32 cellular contexts compared by ENCODE assay signal in the genomic region with DNA sequence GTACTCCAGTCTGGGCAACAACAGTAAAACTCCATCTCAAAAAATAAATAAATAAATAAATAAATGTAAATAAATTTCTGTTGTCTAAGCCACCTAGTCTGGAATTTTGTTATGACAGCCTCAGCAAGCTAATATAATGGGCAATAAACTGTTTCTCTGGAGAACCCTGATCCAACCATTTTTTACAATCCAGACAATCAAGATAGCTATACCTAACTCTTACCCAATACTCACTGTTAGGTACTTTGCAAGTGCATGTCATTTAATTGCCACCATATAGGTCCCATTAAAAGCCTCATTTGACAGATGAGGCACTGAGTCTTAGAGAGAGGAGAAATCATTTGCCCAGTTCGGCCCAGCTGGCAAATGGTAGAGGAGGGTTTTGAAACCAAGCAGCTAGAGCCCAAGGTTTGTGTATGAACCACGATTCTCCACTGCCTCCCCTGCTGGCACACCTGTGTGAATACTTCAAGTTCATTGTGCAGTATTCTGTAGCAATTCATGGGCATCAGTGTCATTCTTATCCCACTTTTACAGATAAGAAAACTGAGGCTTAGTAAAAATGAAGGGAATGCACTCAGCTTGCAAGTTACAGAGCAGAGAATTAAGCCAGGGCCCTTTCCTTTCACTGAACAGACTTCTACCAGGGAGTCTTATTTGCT.
DNase-seq lines count a peak whose midpoint lies in the region; ATAC-seq, FAIRE-seq and TF ChIP-seq lines count a peak whose summit lies in the region.
"Had no signal": no experiment of that assay in that cellular context is flagged by ENCODE, and none has a peak within 500 bp of the region (broad histone marks: within the 10 kb centered on the region; RNA-seq: fewer than 3 reads in every experiment).

No MANE protein-coding gene starts in this region.

- FAIRE-seq in GM12878 (lab: Jason Lieb, UNC): no peak

- TF ChIP-seq CTCF in breast epithelium (IDR thresholded peaks at IDR 0.05): no peak
- TF ChIP-seq CTCF in MM.1S (IDR thresholded peaks at IDR 0.05; ENCODE audit: low read length): peak; percentile 48
- peak in 2 of 3 experiments; percentile 17 to 21; a peak in 3 of 6 replicates for TF ChIP-seq CTCF in GM12878 (IDR thresholded peaks at IDR 0.05 in 2 of 3, conservative IDR thresholded peaks at IDR 0.05 in 1 of 3; ENCODE audit: control insufficient read depth in 2 of 3, extremely low read depth in 1 of 3, insufficient read depth in 1 of 3, low read depth in 3 of 3, low read length in 3 of 3)
- no peak for TF ChIP-seq CTCF in omental fat pad (IDR thresholded peaks at IDR 0.05)

- H3K27me3 ChIP-seq in breast epithelium: no peaks in the 10 kb centered on the region
- H3K27me3 ChIP-seq in MM.1S (replicated peaks; ENCODE audit: insufficient read depth, low read length): no peaks in the 10 kb centered on the region
- no peaks in the 10 kb centered on the region for H3K27me3 ChIP-seq in GM12878 (replicated peaks in 1 of 2; ENCODE audit: control insufficient read depth in 2 of 2, insufficient read depth in 2 of 2, low read length in 1 of 2)
- H3K27me3 ChIP-seq: adrenal gland, esophagus squamous epithelium, heart left ventricle, vagina had no signal

- no peak for TF ChIP-seq EP300 in GM12878 (IDR thresholded peaks at IDR 0.05; ENCODE audit: borderline replicate concordance in 1 of 2, control insufficient read depth in 1 of 2, low read depth in 2 of 2, low read length in 2 of 2)

- CTCF ChIA-PET in GM12878 (lab: Yijun Ruan, JAX): no interaction called here

- SMC1A ChIA-PET in GM12878 (lab: Charles Lee; ENCODE audit: uncharacterized antibody, unreplicated experiment): interaction anchor here (0.6 to 2.0 kb wide), 5 partner anchors 9 to 218 kb away, joined by 3 to 6 read pairs (median 3); no protein-coding TSS in a partner anchor

- H3K4me2 ChIP-seq in MM.1S (ENCODE audit: low read depth, low read length): no peak overlapping the region
- H3K4me2 ChIP-seq in GM12878 (ENCODE audit: control insufficient read depth, insufficient read depth): no peak overlapping the region

- 17% methylated on average over 2 of the region's 2 CpGs for WGBS in GM12878 (ENCODE audit: insufficient coverage, insufficient replicate concordance, low lambda C conversion rate, missing lambda C conversion rate)

- no peaks in the 10 kb centered on the region for H3K9me2 ChIP-seq in MM.1S (replicated peaks; ENCODE audit: insufficient read depth, low read length)

- POLR2A ChIA-PET in GM12878 (lab: Charles Lee): no interaction called here

- TF ChIP-seq RAD21 in GM12878 (IDR thresholded peaks at IDR 0.05; ENCODE audit: insufficient read depth, low read depth, low read length): 0 out of 2 replicates have a peak, but pooled peaks have one; percentile 15

- intact Hi-C loops in breast epithelium (cut with DNase I; ENCODE audit: low total_unique reads): no loop called here
- intact Hi-C loops in GM12878 (cut with micrococcal nuclease; ENCODE audit: unreplicated experiment): no loop called here

- no peaks in the 10 kb centered on the region for H4K20me1 ChIP-seq in MM.1S (ENCODE audit: insufficient read depth, low read length)
- no peaks in the 10 kb centered on the region for H4K20me1 ChIP-seq in GM12878 (ENCODE audit: control insufficient read depth, insufficient read depth)

- H3F3A ChIP-seq in MM.1S (ENCODE audit: insufficient read depth, low read length): no peaks in the 10 kb centered on the region

- H3K36me3 ChIP-seq in breast epithelium: no peaks in the 10 kb centered on the region
- H3K36me3 ChIP-seq in MM.1S (replicated peaks; ENCODE audit: insufficient read depth, low read length): no peaks in the 10 kb centered on the region
- H3K36me3 ChIP-seq in GM12878 (ENCODE audit: control insufficient read depth in 2 of 2, insufficient read depth in 2 of 2, low read length in 1 of 2): no peaks in the 10 kb centered on the region
- H3K36me3 ChIP-seq: adrenal gland, esophagus squamous epithelium, HAP-1, heart left ventricle, prostate gland, vagina had no signal

- H3K4me1 ChIP-seq in breast epithelium: no peaks in the 10 kb centered on the region
- H3K4me1 ChIP-seq in MM.1S (ENCODE audit: low read length): peaks cover 4% of the 10 kb centered on the region; the same call in 1 of the 2 replicates
- no peaks in the 10 kb centered on the region for H3K4me1 ChIP-seq in GM12878 (ENCODE audit: control insufficient read depth, insufficient read depth, low read length)
- H3K4me1 ChIP-seq: adrenal gland, esophagus squamous epithelium, HAP-1, heart left ventricle, prostate gland had no signal

- TF ChIP-seq POLR2A in breast epithelium (IDR thresholded peaks at IDR 0.05) (no peak), GM12878 (IDR thresholded peaks at IDR 0.05; ENCODE audit: low read depth, low read length) (no peak)

- H3K9ac ChIP-seq in MM.1S (ENCODE audit: low read length) (no peak overlapping the region), GM12878 (ENCODE audit: control insufficient read depth, insufficient read depth, low read length) (no peak overlapping the region)

- H3K27ac ChIP-seq in breast epithelium: no peak overlapping the region
- H3K27ac ChIP-seq in MM.1S (ENCODE audit: low read length): no peak overlapping the region
- H3K27ac ChIP-seq in GM12878 (ENCODE audit: control insufficient read depth, insufficient read depth): no peak overlapping the region
- H3K27ac ChIP-seq: adrenal gland, esophagus squamous epithelium, heart left ventricle, prostate gland, vagina had no signal

- H3K4me3 ChIP-seq in breast epithelium: no peak overlapping the region
- no peak overlapping the region for H3K4me3 ChIP-seq in MM.1S (ENCODE audit: low read length)
- no peak overlapping the region for H3K4me3 ChIP-seq in GM12878
- H3K4me3 ChIP-seq: adrenal gland, esophagus squamous epithelium, HAP-1, heart left ventricle, lung, prostate gland, vagina had no signal

- H3K9me3 ChIP-seq in breast epithelium (no peaks in the 10 kb centered on the region), MM.1S (replicated peaks; ENCODE audit: insufficient read depth, low read length) (no peaks in the 10 kb centered on the region), GM12878 (replicated peaks; ENCODE audit: control insufficient read depth, insufficient read depth, low read length) (no peaks in the 10 kb centered on the region)
- H3K9me3 ChIP-seq: adrenal gland, esophagus squamous epithelium, HAP-1, heart left ventricle, prostate gland, vagina had no signal

- H2AFZ ChIP-seq in MM.1S (ENCODE audit: low read length): no peak overlapping the region
- H2AFZ ChIP-seq in GM12878 (ENCODE audit: control insufficient read depth, low read depth, low read length): no peak overlapping the region

- in situ Hi-C loops in T47D (cut with HindIII; ENCODE audit: low pct_unique_long_range_greater_than_20kb, low sequenced_read_pairs): no loop called here
- in situ Hi-C loops in GM12878 (cut with MboI): no loop called here

- no peaks in the 10 kb centered on the region for H3K79me2 ChIP-seq in MM.1S (ENCODE audit: low read length)
- no peaks in the 10 kb centered on the region for H3K79me2 ChIP-seq in GM12878 (ENCODE audit: control insufficient read depth, insufficient read depth, low read length)

- ATAC-seq in GM12878 (peak; percentile 71), HG03571 (IDR thresholded peaks at IDR 0.05; ENCODE audit: unreplicated experiment) (no peak), omental fat pad (ENCODE audit: low FRiP score) (no peak)
- ATAC-seq: heart left ventricle; natural killer cell; sciatic nerve; stimulated activated naive CD8-positive, alpha-beta T cell treated with anti-CD3 and anti-CD28 coated beads, Interleukin-15, amount 100 ng/mL, for 72 hours had no signal

- RAD21 ChIA-PET in GM12878 (lab: Charles Lee; ENCODE audit: unreplicated experiment): interaction anchor here (0.7 to 1.2 kb wide), 3 partner anchors 13 to 492 kb away, joined by 3 to 4 read pairs (median 4); no protein-coding TSS in a partner anchor

- no TSS peak for BruUV-seq in GM12878 (replicated peaks; lab: Mats Ljungman, UMichigan)

- DNase-seq in T47D (ENCODE audit: low read depth in 1 of 2, low spot score in 1 of 2) (peak; percentile 29 to 33), breast epithelium (ENCODE audit: low spot score in 2 of 2) (no peak), MM.1S (peak; percentile 43), GM12878 (ENCODE audit: low read depth, low spot score) (no peak), HPDE6-E6E7 (ENCODE audit: extremely low spot score) (no peak), omental fat pad (ENCODE audit: low spot score) (no peak), activated T-cell treated with anti-CD3 and anti-CD28 coated beads for 4 hours (no peak)
- DNase-seq: activated CD4-positive, alpha-beta memory T cell treated with anti-CD3 and anti-CD28 coated beads, Interleukin-2, amount 10 ng/mL, durations not matched to agents 7 days and 5 days; activated CD4-positive, alpha-beta T cell treated with anti-CD3 and anti-CD28 coated beads for 1 hour; activated CD8-positive, alpha-beta memory T cell treated with anti-CD3 and anti-CD28 coated beads, Interleukin-2, amount 50 U/mL, for 4 hours; activated naive CD4-positive, alpha-beta T cell treated with anti-CD3 and anti-CD28 coated beads for 36 hours; adrenal gland; CD4-positive, alpha-beta T cell; esophagus squamous epithelium; foreskin melanocyte; heart left ventricle; natural killer cell; NCI-H2107; NCI-H446; NCI-H774; nucleus accumbens; SHP77; stimulated activated CD4-positive, alpha-beta T cell treated with anti-CD3 and anti-CD28 coated beads, Interleukin-12 subunit alpha, Interleukin-12 subunit beta, amount 100 ng/mL, for 4 hours; stimulated activated CD4-positive, alpha-beta T cell treated with anti-CD3 and anti-CD28 coated beads, Interleukin-2, amount 100 ng/mL, for 48 hours; stimulated activated naive CD8-positive, alpha-beta T cell treated with anti-CD3 and anti-CD28 coated beads, Interleukin-15, amount 100 ng/mL, for 72 hours; T-helper 2 cell had no signal

TF ChIP-seq in GM12878, 131 proteins besides CTCF, POLR2A, EP300 and RAD21 (continues in another document):
- no peak for TF ChIP-seq NFIC (IDR thresholded peaks at IDR 0.05; ENCODE audit: low read depth, low read length)

Comparison
In these comparisons a context has a peak if more than half of its experiments do, and no peak if none do; other contexts are left out.
1. DNase-seq: peak in T47D (2 of 2) and MM.1S (single experiment); none in breast epithelium (0 of 2), GM12878 (single experiment), HPDE6-E6E7 (single experiment), omental fat pad (single experiment) and activated T-cell treated with anti-CD3 and anti-CD28 coated beads for 4 hours (single experiment).
2. CTCF ChIP-seq: peak in MM.1S (single experiment) and GM12878 (2 of 3); none in breast epithelium (0 of 3) and omental fat pad (0 of 3).